Comparison of ENCODE assay signal across 1 cellular context in genomic region chr6:36094786-36095496, GRCh38.
TF ChIP-seq lines count a peak whose summit lies in the region.

No MANE protein-coding gene starts in this region.

TF ChIP-seq in IMR-90, 13 proteins besides CTCF, POLR2A, EP300 and RAD21 (continued from another document):
- TF ChIP-seq, protein P1, sequence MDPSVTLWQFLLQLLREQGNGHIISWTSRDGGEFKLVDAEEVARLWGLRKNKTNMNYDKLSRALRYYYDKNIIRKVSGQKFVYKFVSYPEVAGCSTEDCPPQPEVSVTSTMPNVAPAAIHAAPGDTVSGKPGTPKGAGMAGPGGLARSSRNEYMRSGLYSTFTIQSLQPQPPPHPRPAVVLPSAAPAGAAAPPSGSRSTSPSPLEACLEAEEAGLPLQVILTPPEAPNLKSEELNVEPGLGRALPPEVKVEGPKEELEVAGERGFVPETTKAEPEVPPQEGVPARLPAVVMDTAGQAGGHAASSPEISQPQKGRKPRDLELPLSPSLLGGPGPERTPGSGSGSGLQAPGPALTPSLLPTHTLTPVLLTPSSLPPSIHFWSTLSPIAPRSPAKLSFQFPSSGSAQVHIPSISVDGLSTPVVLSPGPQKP (IDR thresholded peaks at IDR 0.05; ENCODE audit: borderline replicate concordance, low read depth, low read length), result no peak
- TF ChIP-seq RFX5 (IDR thresholded peaks at IDR 0.05; ENCODE audit: low read depth, low read length) (no peak), USF2 (IDR thresholded peaks at IDR 0.05; ENCODE audit: low read depth, low read length) (no peak), FOS (IDR thresholded peaks at IDR 0.05; ENCODE audit: low read depth, low read length) (no peak), MAZ (IDR thresholded peaks at IDR 0.05; ENCODE audit: borderline replicate concordance, low read depth, low read length) (0 out of 2 replicates have a peak, but pooled peaks have one; percentile 29), CEBPB (IDR thresholded peaks at IDR 0.05; ENCODE audit: low read depth, low read length) (no peak), BHLHE40 (IDR thresholded peaks at IDR 0.05; ENCODE audit: low read depth, low read length) (no peak)
